10 cellular contexts compared by ENCODE assay signal in genomic region chr6:17418281-17419188, GRCh38. TPM values are rescaled to one million over a fixed set of nuclear protein-coding genes. Genes with fewer than 3 reads are reported as not detected.
A peak's percentile ranks its signal among the peaks of the same experiment; 100 is the strongest.
DNase-seq lines count a peak whose midpoint lies in the region; ATAC-seq and TF ChIP-seq lines count a peak whose summit lies in the region.
"Had no signal": no experiment of that assay in that cellular context is flagged by ENCODE, and none has a peak within 500 bp of the region (broad histone marks: within the 10 kb centered on the region; RNA-seq: fewer than 3 reads in every experiment).

No MANE protein-coding gene starts in this region.

- H3K36me3 Mint-ChIP-seq in mesothelial cell of epicardium = peaks cover 2% of the 10 kb centered on the region

- H3K4me1 Mint-ChIP-seq in mesothelial cell of epicardium = peaks cover 25% of the 10 kb centered on the region

- TF ChIP-seq CTCF in AG04449 (IDR thresholded peaks at IDR 0.05; ENCODE audit: insufficient read depth, low read length, missing control alignments) (no peak), mesothelial cell of epicardium (IDR thresholded peaks at IDR 0.05; ENCODE audit: unreplicated experiment) (no peak)

- H3K4me3 ChIP-seq in AG04449 (ENCODE audit: low read depth, low read length) = peak overlapping the region; percentile 50

- POLR2A ChIA-PET in AG04449 (lab: Yijun Ruan, JAX) = interaction anchor here (0.6 to 2.7 kb wide), 11 partner anchors 13 to 245 kb away, joined by 3 to 15 read pairs (median 4); partner anchors contain the start of genes CAP2 and RBM24

- ATAC-seq in GM21717 (IDR thresholded peaks at IDR 0.05; ENCODE audit: unreplicated experiment) (no peak), HG03196 (IDR thresholded peaks at IDR 0.05; ENCODE audit: unreplicated experiment) (no peak)

- peak overlapping the region; percentile 30 for H3K4me3 Mint-ChIP-seq in mesothelial cell of epicardium

- no peaks in the 10 kb centered on the region for H3K27me3 Mint-ChIP-seq in mesothelial cell of epicardium (ENCODE audit: low read depth)

- peaks cover 3% of the 10 kb centered on the region for H3K9me3 Mint-ChIP-seq in mesothelial cell of epicardium

- CTCF ChIA-PET in AG04449 (lab: Yijun Ruan, JAX) = interaction anchor here (0.6 to 2.2 kb wide), 6 partner anchors 11 to 251 kb away, joined by 3 to 8 read pairs (median 4); no protein-coding TSS in a partner anchor

- H3K27ac Mint-ChIP-seq in mesothelial cell of epicardium = peak overlapping the region; percentile 89

- DNase-seq in AG04449 (ENCODE audit: low read depth, low spot score) = no peak
- DNase-seq in NCI-H2171 treated with DMSO at 0.1 percent for 48 hours (lab: John Stamatoyannopoulos, UW) = peak; percentile 97
- peak; percentile 70 for DNase-seq in dedifferentiated amniotic fluid mesenchymal stem cell (ENCODE audit: extremely low spot score)
- DNase-seq in mesothelial cell of epicardium (ENCODE audit: low spot score in 2 of 2, unreplicated experiment in 2 of 2) = no peak
- no peak for DNase-seq in stimulated activated CD4-positive, alpha-beta T cell treated with anti-CD3 and anti-CD28 coated beads, Interleukin-1b, Interleukin-23, amount 100 ng/mL, for 48 hours
- DNase-seq in SW480 (ENCODE audit: low spot score) = no peak
- DNase-seq: activated CD8-positive, alpha-beta memory T cell treated with anti-CD3 and anti-CD28 coated beads for 24 hours; NCI-H1092 treated with DMSO at 0.1 percent for 48 hours had no signal

RNA-seq across cellular contexts. Expression of gene CAP2, which starts 25.1 kb away (rescaled TPM):
- total RNA-seq in mesothelial cell of epicardium = 14.1 to 15.6 TPM (median 15.0 TPM) in 3 replicates

Comparison
In these comparisons a context has a peak if more than half of its experiments do, and no peak if none do; other contexts are left out.
1. DNase-seq: peak in NCI-H2171 treated with DMSO at 0.1 percent for 48 hours (single experiment) and dedifferentiated amniotic fluid mesenchymal stem cell (single experiment); none in AG04449 (single experiment), mesothelial cell of epicardium (0 of 2), stimulated activated CD4-positive, alpha-beta T cell treated with anti-CD3 and anti-CD28 coated beads, Interleukin-1b, Interleukin-23, amount 100 ng/mL, for 48 hours (single experiment) and SW480 (single experiment).